In genomic region chr10:4663162-4663992, GRCh38 we compare ENCODE assay signal across 8 cellular contexts.
DNase-seq lines count a peak whose midpoint lies in the region; ATAC-seq and TF ChIP-seq lines count a peak whose summit lies in the region.

No MANE protein-coding gene starts in this region.

- H3K27ac Mint-ChIP-seq in chondrocyte (ENCODE audit: unreplicated experiment) (peak overlapping the region; percentile 96), immature natural killer cell (no peak overlapping the region)

- WGBS in right lobe of liver (ENCODE audit: insufficient coverage, low coverage, low lambda C conversion rate, missing lambda C conversion rate) = 33% methylated on average over 9 of the region's 9 CpGs
- WGBS in urinary bladder = 15% methylated on average over 9 of the region's 9 CpGs

- no peak for TF ChIP-seq CTCF in chondrocyte (IDR thresholded peaks at IDR 0.05)
- no peak for TF ChIP-seq CTCF in right lobe of liver (IDR thresholded peaks at IDR 0.05)

- H3K9me3 ChIP-seq in right lobe of liver = no peaks in the 10 kb centered on the region

- H3K27ac ChIP-seq in right lobe of liver (peak overlapping the region; percentile 31 to 80 (median 75)), urinary bladder (ENCODE audit: low read depth) (peak overlapping the region; percentile 77)

- no peaks in the 10 kb centered on the region for H3K27me3 ChIP-seq in right lobe of liver

- intact Hi-C loops in right lobe of liver (cut with DNase I) = no loop called here

- H3K4me3 ChIP-seq in right lobe of liver (no peak overlapping the region), urinary bladder (ENCODE audit: low read depth, low read length) (no peak overlapping the region)

- peak overlapping the region; percentile 40 for H3K4me3 Mint-ChIP-seq in chondrocyte (ENCODE audit: unreplicated experiment)
- no peak overlapping the region for H3K4me3 Mint-ChIP-seq in immature natural killer cell

- H3K36me3 Mint-ChIP-seq in chondrocyte (ENCODE audit: low read depth) (no peaks in the 10 kb centered on the region), immature natural killer cell (no peaks in the 10 kb centered on the region)

- DNase-seq in COLO668 (lab: John Stamatoyannopoulos, UW; ENCODE audit: unreplicated experiment) (peak; percentile 59), NCI-H82 (lab: John Stamatoyannopoulos, UW) (peak; percentile 95), chondrocyte (ENCODE audit: low spot score) (no peak), right lobe of liver (peak in 2 of 3 donors; percentile 33 to 71), immature natural killer cell (no peak)

- H3K4me1 ChIP-seq in right lobe of liver = peaks cover 0 to 29% (median 9%) of the 10 kb centered on the region in 4 donors
- H3K4me1 ChIP-seq in urinary bladder (ENCODE audit: insufficient read depth) = no peaks in the 10 kb centered on the region

- no peaks in the 10 kb centered on the region for H3K27me3 Mint-ChIP-seq in chondrocyte (ENCODE audit: low read depth)
- H3K27me3 Mint-ChIP-seq in immature natural killer cell (ENCODE audit: low read depth in 3 of 3) = peaks cover 0 to 12% (median 4%) of the 10 kb centered on the region in 3 donors

- ATAC-seq in GM19395 (IDR thresholded peaks at IDR 0.05; ENCODE audit: unreplicated experiment) (peak; percentile 66), HG03520 (IDR thresholded peaks at IDR 0.05; ENCODE audit: unreplicated experiment) (peak; percentile 77), right lobe of liver (peak; percentile 62 to 83 (median 77))

- TF ChIP-seq POLR2A in right lobe of liver (IDR thresholded peaks at IDR 0.05) = peak; percentile 60

- H3K36me3 ChIP-seq in right lobe of liver (no peaks in the 10 kb centered on the region), urinary bladder (ENCODE audit: insufficient read depth) (no peaks in the 10 kb centered on the region)

- no peaks in the 10 kb centered on the region for H3K9me3 Mint-ChIP-seq in chondrocyte (ENCODE audit: low read depth)
- H3K9me3 Mint-ChIP-seq in immature natural killer cell = no peaks in the 10 kb centered on the region

- peaks cover 43% of the 10 kb centered on the region for H3K4me1 Mint-ChIP-seq in chondrocyte (ENCODE audit: low read depth)
- no peaks in the 10 kb centered on the region for H3K4me1 Mint-ChIP-seq in immature natural killer cell

Comparison
In these comparisons a context has a peak if more than half of its experiments do, and no peak if none do; other contexts are left out.
1. DNase-seq: peak in COLO668 (single experiment), NCI-H82 (single experiment) and right lobe of liver (2 of 3); none in chondrocyte (single experiment) and immature natural killer cell (0 of 3).
2. Peak in every context shown above with its lines, with median percentiles within 50 percentile points of each other: ATAC-seq.